Comparison of ENCODE assay signal across 13 cellular contexts in the genomic region with DNA sequence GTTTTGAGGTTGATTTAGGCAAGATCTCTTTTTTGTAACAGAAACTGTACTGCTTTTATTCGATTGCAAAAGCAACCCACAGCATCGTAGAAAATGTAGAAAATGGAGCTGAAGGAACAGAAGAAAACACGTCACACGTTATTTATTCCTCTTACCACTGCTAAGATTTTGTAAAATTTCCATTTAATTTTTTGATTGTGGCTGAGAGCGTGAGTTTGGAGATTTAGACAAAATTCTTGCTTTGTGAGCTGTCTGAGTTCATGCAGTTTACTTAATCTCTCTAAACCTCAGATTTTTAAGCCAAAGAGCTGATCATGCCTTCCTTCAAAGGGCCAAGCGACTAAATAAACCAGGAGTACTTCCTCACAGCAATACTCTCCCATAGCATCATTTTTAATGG. TPM values are rescaled to one million over a fixed set of nuclear protein-coding genes. Genes with fewer than 3 reads are reported as not detected.
DNase-seq lines count a peak whose midpoint lies in the region; ATAC-seq and TF ChIP-seq lines count a peak whose summit lies in the region.
"Had no signal": no experiment of that assay in that cellular context is flagged by ENCODE, and none has a peak within 500 bp of the region (broad histone marks: within the 10 kb centered on the region; RNA-seq: fewer than 3 reads in every experiment).

No MANE protein-coding gene starts in this region.

- H3K4me1 ChIP-seq in mesodermal cell (ENCODE audit: control insufficient read depth, insufficient read depth, low read length, poor library complexity, severe bottlenecking) = no peaks in the 10 kb centered on the region
- H3K4me1 ChIP-seq in upper lobe of left lung = peaks cover 13 to 37% (median 21%) of the 10 kb centered on the region in 4 donors

- TF ChIP-seq POLR2A in upper lobe of left lung (IDR thresholded peaks at IDR 0.05) = no peak

- TF ChIP-seq CTCF in astrocyte of the spinal cord (IDR thresholded peaks at IDR 0.05; ENCODE audit: low read depth, low read length) (no peak), upper lobe of left lung (IDR thresholded peaks at IDR 0.05) (no peak)

- ATAC-seq in upper lobe of left lung (ENCODE audit: low FRiP score in 2 of 2) = peak in 1 of 2 donors; percentile 29
- ATAC-seq: left lobe of liver had no signal

- no peak for TF ChIP-seq EP300 in upper lobe of left lung (IDR thresholded peaks at IDR 0.05)

- H3K36me3 ChIP-seq in mesodermal cell (ENCODE audit: control insufficient read depth, insufficient read depth, low read length) = no peaks in the 10 kb centered on the region
- H3K36me3 ChIP-seq in upper lobe of left lung = no peaks in the 10 kb centered on the region

- in situ Hi-C loops in astrocyte of the spinal cord (cut with HindIII; ENCODE audit: low sequenced_read_pairs) = no loop called here

- H3K4me3 ChIP-seq in astrocyte of the spinal cord (ENCODE audit: low read depth, low read length) (no peak overlapping the region), mesodermal cell (ENCODE audit: extremely low read depth, insufficient read depth, low read length, poor library complexity, severe bottlenecking) (no peak overlapping the region), upper lobe of left lung (no peak overlapping the region)

- no peaks in the 10 kb centered on the region for H3K27me3 ChIP-seq in upper lobe of left lung

- no peaks in the 10 kb centered on the region for H3K9me3 ChIP-seq in mesodermal cell (ENCODE audit: control insufficient read depth, low read length)
- H3K9me3 ChIP-seq in upper lobe of left lung = no peaks in the 10 kb centered on the region

- WGBS in mesodermal cell (ENCODE audit: insufficient coverage in 2 of 2), 2 experiments = 86 to 100% methylated on average over 1 to 2 of the region's 6 CpGs
- 64 to 84% methylated on average over 6 of the region's 6 CpGs for WGBS in upper lobe of left lung, 2 donors

- H3K27ac ChIP-seq in mesodermal cell (ENCODE audit: low read depth, low read length, severe bottlenecking) (peak overlapping the region; percentile 36), upper lobe of left lung (peak overlapping the region in 3 of 4 donors; percentile 39 to 74 (median 55))

- peak; percentile 30 for DNase-seq in DMS53 (lab: John Stamatoyannopoulos, UW)
- no peak for DNase-seq in DMS53 treated with DMSO at 0.1 percent for 48 hours (lab: John Stamatoyannopoulos, UW; ENCODE audit: unreplicated experiment)
- DNase-seq in astrocyte of the spinal cord (ENCODE audit: low read depth, low spot score) = peak; percentile 69
- no peak for DNase-seq in upper lobe of left lung
- DNase-seq in activated CD4-positive, CD25-positive, alpha-beta regulatory T cell treated with anti-CD3 and anti-CD28 coated beads, Interleukin-2, amount 50 U/mL, for 72 hours = no peak
- DNase-seq in activated gamma-delta T cell treated with Interleukin-2 at 50 U/mL for 16 hours = no peak
- no peak for DNase-seq in activated CD4-positive, alpha-beta T cell treated with anti-CD3 and anti-CD28 coated beads for 48 hours
- DNase-seq: 8988T; activated CD4-positive, alpha-beta memory T cell treated with anti-CD3 and anti-CD28 coated beads, Interleukin-2, amount 10 ng/mL, durations not matched to agents 7 days and 5 days; activated naive CD8-positive, alpha-beta T cell treated with anti-CD3 and anti-CD28 coated beads for 36 hours; NCI-H526 treated with DMSO at 0.1 percent for 48 hours had no signal

RNA-seq across cellular contexts. Expression of a gene that starts 24.8 kb away (rescaled TPM):
- polyA plus RNA-seq in mesodermal cell (2013, experiment 1 of 2) = 95.1 TPM
- polyA plus RNA-seq in mesodermal cell (2013, experiment 2 of 2) = 98.0 TPM
- total RNA-seq in upper lobe of left lung = 10 to 100 TPM; 24.4 to 85.1 (median 40.6) TPM
- total RNA-seq: activated CD4-positive, alpha-beta memory T cell treated with anti-CD3 and anti-CD28 coated beads, Interleukin-2, amount 10 ng/mL, durations not matched to agents 7 days and 5 days had no signal

Comparison
In these comparisons a context has a peak if more than half of its experiments do, and no peak if none do; other contexts are left out.
1. DNase-seq: peak in DMS53 (single experiment) and astrocyte of the spinal cord (single experiment); none in DMS53 treated with DMSO at 0.1 percent for 48 hours (single experiment), upper lobe of left lung (0 of 2), activated CD4-positive, CD25-positive, alpha-beta regulatory T cell treated with anti-CD3 and anti-CD28 coated beads, Interleukin-2, amount 50 U/mL, for 72 hours (single experiment), activated gamma-delta T cell treated with Interleukin-2 at 50 U/mL for 16 hours (single experiment) and activated CD4-positive, alpha-beta T cell treated with anti-CD3 and anti-CD28 coated beads for 48 hours (single experiment).